ENCODE assay signal across 8 cellular contexts in genomic region chr16:2532494-2533141, GRCh38.
DNase-seq lines count a peak whose midpoint lies in the region; ATAC-seq lines count a peak whose summit lies in the region.

No MANE protein-coding gene starts in this region.

- H3K27ac ChIP-seq in epithelial cell of prostate, result peak overlapping the region; percentile 72
- peak overlapping the region; percentile 85 for H3K27ac ChIP-seq in substantia nigra (ENCODE audit: low read depth, low read length, poor library complexity, severe bottlenecking)

- H3K36me3 ChIP-seq in mucosa of stomach (ENCODE audit: control insufficient read depth, insufficient read depth, low read length), result peaks cover 4% of the 10 kb centered on the region

- no peaks in the 10 kb centered on the region for H3K9me3 ChIP-seq in mucosa of stomach (ENCODE audit: control insufficient read depth, low read length)

- H3K27me3 ChIP-seq in mucosa of stomach (ENCODE audit: control insufficient read depth, insufficient read depth, low read length), result no peaks in the 10 kb centered on the region

- H3K4me3 ChIP-seq in mucosa of stomach (ENCODE audit: low read length), result peak overlapping the region; percentile 92

- H3K4me1 ChIP-seq in mucosa of stomach (ENCODE audit: control insufficient read depth, insufficient read depth, low read length), result peaks cover 19% of the 10 kb centered on the region

- H3K9ac ChIP-seq in mucosa of stomach (ENCODE audit: low read length), result peak overlapping the region; percentile 89

- peak; percentile 42 for DNase-seq in SKM-1 treated with dmso at 0.1 percent for 144 hours (lab: John Stamatoyannopoulos, UW; ENCODE audit: unreplicated experiment)
- no peak for DNase-seq in SKM-1 (lab: John Stamatoyannopoulos, UW; ENCODE audit: unreplicated experiment)
- DNase-seq in NCI-H2227 treated with DMSO at 0.1 percent for 48 hours (lab: John Stamatoyannopoulos, UW), result peak; percentile 67
- peak; percentile 43 for DNase-seq in activated CD8-positive, alpha-beta memory T cell treated with anti-CD3 and anti-CD28 coated beads, Interleukin-2, amount 50 U/mL, for 4 hours
- DNase-seq in epithelial cell of prostate (ENCODE audit: low read depth, low spot score), result no peak
- DNase-seq in substantia nigra (lab: John Stamatoyannopoulos, UW), result peak in 22 of 49 donors; percentile 31 to 96 (median 48)

- no peak for ATAC-seq in GM18868 (IDR thresholded peaks at IDR 0.05; ENCODE audit: unreplicated experiment)

Comparison
In these comparisons a context has a peak if more than half of its experiments do, and no peak if none do; other contexts are left out.
1. DNase-seq: peak in SKM-1 treated with dmso at 0.1 percent for 144 hours (single experiment), NCI-H2227 treated with DMSO at 0.1 percent for 48 hours (single experiment) and activated CD8-positive, alpha-beta memory T cell treated with anti-CD3 and anti-CD28 coated beads, Interleukin-2, amount 50 U/mL, for 4 hours (single experiment); none in SKM-1 (single experiment) and epithelial cell of prostate (single experiment).